ENCODE assay signal across 15 cellular contexts in genomic region chr3:10166213-10166604, GRCh38. TPM values are rescaled to one million over a fixed set of nuclear protein-coding genes. Genes with fewer than 3 reads are reported as not detected.
DNase-seq lines count a peak whose midpoint lies in the region; ATAC-seq and TF ChIP-seq lines count a peak whose summit lies in the region.
"Had no signal": no experiment of that assay in that cellular context is flagged by ENCODE, and none has a peak within 500 bp of the region (broad histone marks: within the 10 kb centered on the region; RNA-seq: fewer than 3 reads in every experiment).

No MANE protein-coding gene starts in this region.

- H3K9me3 ChIP-seq in CD8-positive, alpha-beta memory T cell (ENCODE audit: low read length) = peaks cover 10% of the 10 kb centered on the region
- H3K9me3 ChIP-seq in right atrium auricular region = peaks cover 0 to 7% of the 10 kb centered on the region in 2 donors
- H3K9me3 ChIP-seq: neutrophil, tibial artery had no signal

- peak overlapping the region; percentile 54 to 93 (median 89) for H3K4me3 Mint-ChIP-seq in CD8-positive, alpha-beta memory T cell
- peak overlapping the region; percentile 82 to 94 (median 84) for H3K4me3 Mint-ChIP-seq in IgD-negative memory B cell
- peak overlapping the region; percentile 31 to 84 (median 77) for H3K4me3 Mint-ChIP-seq in brain
- peak overlapping the region; percentile 86 for H3K4me3 Mint-ChIP-seq in natural killer cell treated with Interleukin-12 subunit alpha and Interleukin-12 subunit beta and Interleukin-15 and Interleukin-18, amount 100 ng/mL, for 72 hours

- H3K4me1 Mint-ChIP-seq in CD8-positive, alpha-beta memory T cell = peaks cover 15 to 31% (median 26%) of the 10 kb centered on the region in 3 donors
- H3K4me1 Mint-ChIP-seq in IgD-negative memory B cell = peaks cover 35 to 43% (median 42%) of the 10 kb centered on the region in 3 donors
- peaks cover 5% of the 10 kb centered on the region for H3K4me1 Mint-ChIP-seq in brain
- peaks cover 24 to 38% of the 10 kb centered on the region in 2 donors for H3K4me1 Mint-ChIP-seq in natural killer cell treated with Interleukin-12 subunit alpha and Interleukin-12 subunit beta and Interleukin-15 and Interleukin-18, amount 100 ng/mL, for 72 hours (ENCODE audit: low read depth in 2 of 2)

- no peaks in the 10 kb centered on the region for H3K27me3 Mint-ChIP-seq in CD8-positive, alpha-beta memory T cell
- no peaks in the 10 kb centered on the region for H3K27me3 Mint-ChIP-seq in IgD-negative memory B cell
- H3K27me3 Mint-ChIP-seq in brain = peaks cover 17% of the 10 kb centered on the region
- H3K27me3 Mint-ChIP-seq in natural killer cell treated with Interleukin-12 subunit alpha and Interleukin-12 subunit beta and Interleukin-15 and Interleukin-18, amount 100 ng/mL, for 72 hours = no peaks in the 10 kb centered on the region

- no peaks in the 10 kb centered on the region for H3K36me3 ChIP-seq in CD8-positive, alpha-beta memory T cell (ENCODE audit: insufficient read depth, low read length)
- no peaks in the 10 kb centered on the region for H3K36me3 ChIP-seq in right atrium auricular region
- H3K36me3 ChIP-seq: neutrophil, tibial artery had no signal

- TF ChIP-seq CTCF in brain (conservative IDR thresholded peaks at IDR 0.05) (no peak), right atrium auricular region (IDR thresholded peaks at IDR 0.05) (no peak)

- peaks cover 0 to 7% (median 5%) of the 10 kb centered on the region in 5 donors for H3K9me3 Mint-ChIP-seq in CD8-positive, alpha-beta memory T cell
- H3K9me3 Mint-ChIP-seq in IgD-negative memory B cell (peaks cover 0 to 6% (median 3%) of the 10 kb centered on the region in 3 donors), brain (peaks cover 7 to 13% (median 9%) of the 10 kb centered on the region in 5 experiments)
- peaks cover 3% of the 10 kb centered on the region for H3K9me3 Mint-ChIP-seq in natural killer cell treated with Interleukin-12 subunit alpha and Interleukin-12 subunit beta and Interleukin-15 and Interleukin-18, amount 100 ng/mL, for 72 hours

- no peak for ATAC-seq in natural killer cell treated with Interleukin-12 subunit alpha and Interleukin-12 subunit beta and Interleukin-15 and Interleukin-18, amount 100 ng/mL, for 72 hours

- POLR2A ChIA-PET in CD8-positive, alpha-beta memory T cell (lab: Charles Lee) = no interaction called here

- no peaks in the 10 kb centered on the region for H3K27me3 ChIP-seq in CD8-positive, alpha-beta memory T cell (ENCODE audit: insufficient read depth, low read length, poor library complexity, severe bottlenecking)
- H3K27me3 ChIP-seq in right atrium auricular region = no peaks in the 10 kb centered on the region
- H3K27me3 ChIP-seq: neutrophil, tibial artery had no signal

- peak overlapping the region; percentile 44 to 91 (median 76) for H3K27ac Mint-ChIP-seq in CD8-positive, alpha-beta memory T cell
- H3K27ac Mint-ChIP-seq in IgD-negative memory B cell (peak overlapping the region in 2 of 3 donors; percentile 62 to 67), brain (no peak overlapping the region)
- peak overlapping the region; percentile 64 to 87 for H3K27ac Mint-ChIP-seq in natural killer cell treated with Interleukin-12 subunit alpha and Interleukin-12 subunit beta and Interleukin-15 and Interleukin-18, amount 100 ng/mL, for 72 hours

- peaks cover 8 to 16% (median 11%) of the 10 kb centered on the region in 3 donors for H3K36me3 Mint-ChIP-seq in CD8-positive, alpha-beta memory T cell
- H3K36me3 Mint-ChIP-seq in IgD-negative memory B cell = peaks cover 15% of the 10 kb centered on the region
- H3K36me3 Mint-ChIP-seq in brain = peaks cover 7% of the 10 kb centered on the region
- H3K36me3 Mint-ChIP-seq in natural killer cell treated with Interleukin-12 subunit alpha and Interleukin-12 subunit beta and Interleukin-15 and Interleukin-18, amount 100 ng/mL, for 72 hours = peaks cover 15% of the 10 kb centered on the region

- H3K27ac ChIP-seq in CD8-positive, alpha-beta memory T cell (ENCODE audit: low read depth, low read length) = no peak overlapping the region
- H3K27ac ChIP-seq in right atrium auricular region = no peak overlapping the region

- CTCF ChIA-PET in CD8-positive, alpha-beta memory T cell (lab: Charles Lee) = interaction anchor here (0.9 to 2.0 kb wide), 4 partner anchors 13 to 59 kb away, joined by 3 to 4 read pairs (median 3); no protein-coding TSS in a partner anchor

- no peak for DNase-seq in CD8-positive, alpha-beta memory T cell
- DNase-seq in natural killer cell treated with Interleukin-12 subunit alpha and Interleukin-12 subunit beta and Interleukin-15 and Interleukin-18, amount 100 ng/mL, for 72 hours (ENCODE audit: low spot score) = no peak
- no peak for DNase-seq in right atrium auricular region (ENCODE audit: low spot score)
- no peak for DNase-seq in middle frontal gyrus (ENCODE audit: extremely low spot score, low spot score)
- DNase-seq in NCI-H226 = no peak
- DNase-seq: NCI-H2081, tibial artery had no signal

- no peak overlapping the region for H3K4me3 ChIP-seq in CD8-positive, alpha-beta memory T cell (ENCODE audit: low read length)
- no peak overlapping the region for H3K4me3 ChIP-seq in right atrium auricular region

- H3K4me1 ChIP-seq in CD8-positive, alpha-beta memory T cell (ENCODE audit: insufficient read depth, low read length) = peaks cover 8% of the 10 kb centered on the region
- peaks cover 0 to 4% of the 10 kb centered on the region in 2 donors for H3K4me1 ChIP-seq in right atrium auricular region

RNA-seq across cellular contexts. Expression of gene IRAK2, which starts 1.5 kb away (rescaled TPM):
- total RNA-seq in CD8-positive, alpha-beta memory T cell = 1 to 10 TPM; 5.0 to 5.1 TPM
- 10.3 TPM for polyA plus RNA-seq in CD8-positive, alpha-beta memory T cell
- 8.4 TPM for polyA plus RNA-seq in IgD-negative memory B cell
- 1.4 TPM for polyA plus RNA-seq in brain (ENCODE audit: insufficient read depth, low read depth, low replicate concordance)
- 10 to 100 TPM; 35.1 to 78.4 TPM for total RNA-seq in natural killer cell treated with Interleukin-12 subunit alpha and Interleukin-12 subunit beta and Interleukin-15 and Interleukin-18, amount 100 ng/mL, for 72 hours
- total RNA-seq in right atrium auricular region = 1 to 10 TPM; 1.1 to 2.8 TPM

RNA-seq across cellular contexts. Expression of gene VHL, which starts 24.6 kb away (rescaled TPM):
- total RNA-seq in CD8-positive, alpha-beta memory T cell = 10 to 100 TPM; 38.5 to 38.6 TPM
- polyA plus RNA-seq in CD8-positive, alpha-beta memory T cell = 36.4 TPM
- polyA plus RNA-seq in IgD-negative memory B cell (47.3 TPM), brain (ENCODE audit: insufficient read depth, low read depth, low replicate concordance) (23.4 TPM)
- 10 to 100 TPM; 66.8 to 77.5 TPM for total RNA-seq in natural killer cell treated with Interleukin-12 subunit alpha and Interleukin-12 subunit beta and Interleukin-15 and Interleukin-18, amount 100 ng/mL, for 72 hours
- total RNA-seq in right atrium auricular region = 10 to 100 TPM; 14.1 to 16.5 TPM

RNA-seq across cellular contexts. Expression of gene BRK1, which starts 50.7 kb away (rescaled TPM):
- total RNA-seq in CD8-positive, alpha-beta memory T cell = 100 to 1,000 TPM; 105 to 106 TPM
- 230 TPM for polyA plus RNA-seq in CD8-positive, alpha-beta memory T cell
- 221 TPM for polyA plus RNA-seq in IgD-negative memory B cell
- polyA plus RNA-seq in brain (ENCODE audit: insufficient read depth, low read depth, low replicate concordance) = 138 TPM
- total RNA-seq in natural killer cell treated with Interleukin-12 subunit alpha and Interleukin-12 subunit beta and Interleukin-15 and Interleukin-18, amount 100 ng/mL, for 72 hours = 100 to 1,000 TPM in 1 of 2 donors, 10 to 100 TPM in 1; 86.8 to 132 TPM
- 10 to 100 TPM; 58.3 to 94.3 TPM for total RNA-seq in right atrium auricular region

RNA-seq across cellular contexts. Expression of gene FANCD2OS, which starts 58.2 kb away (rescaled TPM):
- not detected for total RNA-seq in CD8-positive, alpha-beta memory T cell
- polyA plus RNA-seq in CD8-positive, alpha-beta memory T cell = not detected
- polyA plus RNA-seq in IgD-negative memory B cell (not detected), brain (ENCODE audit: insufficient read depth, low read depth, low replicate concordance) (not detected)
- total RNA-seq in natural killer cell treated with Interleukin-12 subunit alpha and Interleukin-12 subunit beta and Interleukin-15 and Interleukin-18, amount 100 ng/mL, for 72 hours = not detected
- total RNA-seq in right atrium auricular region = not detected
- total RNA-seq: dermis microvascular lymphatic vessel endothelial cell, frontal cortex, kidney epithelial cell, LHCN-M2, smooth muscle cell had no signal
- polyA plus RNA-seq: smooth muscle cell had no signal

Comparison
In these comparisons a context has a peak if more than half of its experiments do, and no peak if none do; other contexts are left out.
1. H3K27ac Mint-ChIP-seq: peak in CD8-positive, alpha-beta memory T cell (8 of 8), IgD-negative memory B cell (2 of 3) and natural killer cell treated with Interleukin-12 subunit alpha and Interleukin-12 subunit beta and Interleukin-15 and Interleukin-18, amount 100 ng/mL, for 72 hours (2 of 2); none in brain (0 of 5).
2. RNA of gene IRAK2, which starts 1.5 kb away (total RNA-seq): 35.1 to 78.4 TPM in natural killer cell treated with Interleukin-12 subunit alpha and Interleukin-12 subunit beta and Interleukin-15 and Interleukin-18, amount 100 ng/mL, for 72 hours; 5.0 to 5.1 TPM in CD8-positive, alpha-beta memory T cell and 1.1 to 2.8 TPM in right atrium auricular region; every median in the first group is over 4 times any median in the second.
3. Peak in every context shown above with its lines, with median percentiles within 50 percentile points of each other: H3K4me3 Mint-ChIP-seq.